Comparison of ENCODE assay signal across 15 cellular contexts in the genomic region with DNA sequence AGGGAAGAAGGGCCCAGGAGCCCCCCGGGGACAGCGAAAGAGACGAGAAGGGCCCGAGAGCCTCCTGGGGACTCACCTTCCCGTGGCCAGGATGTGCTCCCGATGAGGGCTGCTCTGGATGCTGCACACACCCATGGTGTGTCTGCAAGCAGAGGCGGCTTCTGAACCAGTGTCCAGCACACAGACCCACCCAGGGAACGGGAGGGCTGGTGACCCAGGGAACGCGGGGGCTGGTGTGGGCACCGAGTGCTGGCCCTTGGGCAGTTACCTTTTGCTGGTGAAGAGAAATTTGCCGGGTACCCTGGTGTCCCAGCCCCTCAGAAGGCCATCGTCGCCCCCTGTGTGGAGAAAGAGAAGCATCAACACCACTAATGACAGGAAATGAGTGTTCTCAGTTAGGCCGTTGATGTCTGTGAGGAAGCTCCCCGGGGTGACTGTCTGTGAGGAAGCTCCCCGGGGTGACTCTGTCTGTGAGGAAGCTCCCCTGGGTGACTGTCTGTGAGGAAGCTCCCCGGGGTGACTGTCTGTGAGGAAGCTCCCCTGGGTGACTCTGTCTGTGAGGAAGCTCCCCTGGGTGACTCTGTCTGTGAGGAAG. TPM values are rescaled to one million over a fixed set of nuclear protein-coding genes. Genes with fewer than 3 reads are reported as not detected.
DNase-seq lines count a peak whose midpoint lies in the region; ATAC-seq and TF ChIP-seq lines count a peak whose summit lies in the region.
"Had no signal": no experiment of that assay in that cellular context is flagged by ENCODE, and none has a peak within 500 bp of the region (broad histone marks: within the 10 kb centered on the region; RNA-seq: fewer than 3 reads in every experiment).

No MANE protein-coding gene starts in this region.

- TF ChIP-seq POLR2A in GM18505 (IDR thresholded peaks at IDR 0.05; ENCODE audit: borderline replicate concordance, extremely low read depth, insufficient read depth, insufficient read length) = no peak

- intact Hi-C loops in activated CD8-positive, alpha-beta T cell treated with anti-CD3 and anti-CD28 coated beads for 36 hours (cut with micrococcal nuclease) = no loop called here
- intact Hi-C loops in CD14-positive monocyte (cut with micrococcal nuclease) = no loop called here
- intact Hi-C loops in activated T-helper 1 cell treated with anti-CD3 and anti-CD28 coated beads, Interleukin-12 subunit alpha, Interleukin-12 subunit beta, Interleukin-2, Interleukin-4 antibody, amounts not matched to agents 30 ng/mL and 10 ng/mL and 1 ng/mL, durations not matched to agents 14 hours and 24 hours and 36 hours (cut with micrococcal nuclease) = no loop called here

- no peak for TF ChIP-seq CTCF in activated CD8-positive, alpha-beta T cell treated with anti-CD3 and anti-CD28 coated beads for 36 hours (IDR thresholded peaks at IDR 0.05)
- no peak for TF ChIP-seq CTCF in CD14-positive monocyte (IDR thresholded peaks at IDR 0.05)
- TF ChIP-seq CTCF in neutrophil (IDR thresholded peaks at IDR 0.05) = no peak

- H3K36me3 ChIP-seq in neutrophil = peaks cover 23% of the 10 kb centered on the region

- no peaks in the 10 kb centered on the region for H3K27me3 Mint-ChIP-seq in activated CD8-positive, alpha-beta T cell treated with anti-CD3 and anti-CD28 coated beads, Interleukin-2, amount 10 ng/mL, durations not matched to agents 7 days and 5 days (ENCODE audit: low read depth)
- H3K27me3 Mint-ChIP-seq in activated CD8-positive, alpha-beta T cell treated with anti-CD3 and anti-CD28 coated beads for 36 hours = no peaks in the 10 kb centered on the region
- peaks cover 0 to 15% (median 2%) of the 10 kb centered on the region in 3 donors for H3K27me3 Mint-ChIP-seq in CD14-positive monocyte (ENCODE audit: low read depth in 3 of 3)
- no peaks in the 10 kb centered on the region for H3K27me3 Mint-ChIP-seq in activated T-helper 1 cell treated with anti-CD3 and anti-CD28 coated beads, Interleukin-12 subunit alpha, Interleukin-12 subunit beta, Interleukin-2, Interleukin-4 antibody, amounts not matched to agents 30 ng/mL and 10 ng/mL and 1 ng/mL, durations not matched to agents 14 hours and 24 hours and 36 hours (ENCODE audit: insufficient read depth)
- H3K27me3 Mint-ChIP-seq: CD8-positive, alpha-beta memory T cell had no signal

- H3K27ac Mint-ChIP-seq in activated CD8-positive, alpha-beta T cell treated with anti-CD3 and anti-CD28 coated beads, Interleukin-2, amount 10 ng/mL, durations not matched to agents 7 days and 5 days = peak overlapping the region; percentile 7
- no peak overlapping the region for H3K27ac Mint-ChIP-seq in activated CD8-positive, alpha-beta T cell treated with anti-CD3 and anti-CD28 coated beads for 36 hours
- H3K27ac Mint-ChIP-seq in CD14-positive monocyte = peak overlapping the region in 4 of 7 donors; percentile 28 to 81 (median 39)
- H3K27ac Mint-ChIP-seq in activated T-helper 1 cell treated with anti-CD3 and anti-CD28 coated beads, Interleukin-12 subunit alpha, Interleukin-12 subunit beta, Interleukin-2, Interleukin-4 antibody, amounts not matched to agents 30 ng/mL and 10 ng/mL and 1 ng/mL, durations not matched to agents 14 hours and 24 hours and 36 hours = peak overlapping the region; percentile 29

- H3K4me1 ChIP-seq in neutrophil (ENCODE audit: control insufficient read depth in 1 of 2, insufficient read depth in 1 of 2, low read depth in 1 of 2, low read length in 1 of 2) = no peaks in the 10 kb centered on the region
- H3K4me1 ChIP-seq: SJSA1 had no signal

- no peaks in the 10 kb centered on the region for H3K27me3 ChIP-seq in neutrophil
- H3K27me3 ChIP-seq: SJSA1 had no signal

- no peak overlapping the region for H3K4me3 Mint-ChIP-seq in activated CD8-positive, alpha-beta T cell treated with anti-CD3 and anti-CD28 coated beads, Interleukin-2, amount 10 ng/mL, durations not matched to agents 7 days and 5 days
- H3K4me3 Mint-ChIP-seq in activated CD8-positive, alpha-beta T cell treated with anti-CD3 and anti-CD28 coated beads for 36 hours = no peak overlapping the region
- no peak overlapping the region for H3K4me3 Mint-ChIP-seq in CD14-positive monocyte
- H3K4me3 Mint-ChIP-seq in activated T-helper 1 cell treated with anti-CD3 and anti-CD28 coated beads, Interleukin-12 subunit alpha, Interleukin-12 subunit beta, Interleukin-2, Interleukin-4 antibody, amounts not matched to agents 30 ng/mL and 10 ng/mL and 1 ng/mL, durations not matched to agents 14 hours and 24 hours and 36 hours = no peak overlapping the region
- H3K4me3 Mint-ChIP-seq: CD8-positive, alpha-beta memory T cell had no signal

- H3K4me3 ChIP-seq in neutrophil (ENCODE audit: low read depth in 1 of 2, low read length in 1 of 2) = no peak overlapping the region
- H3K4me3 ChIP-seq: SJSA1 had no signal

- H3K9me3 ChIP-seq in neutrophil = no peaks in the 10 kb centered on the region
- H3K9me3 ChIP-seq: SJSA1 had no signal

- H3K27ac ChIP-seq in neutrophil = peak overlapping the region; percentile 59
- H3K27ac ChIP-seq: SJSA1 had no signal

- POLR2A ChIA-PET in activated CD8-positive, alpha-beta T cell treated with anti-CD3 and anti-CD28 coated beads, Interleukin-2, amount 10 ng/mL, durations not matched to agents 7 days and 5 days (lab: Charles Lee) = interaction anchor here (0.6 kb wide), 1 partner anchor 438 kb away, joined by 3 read pairs; no protein-coding TSS in a partner anchor
- POLR2A ChIA-PET in activated CD8-positive, alpha-beta T cell treated with anti-CD3 and anti-CD28 coated beads for 36 hours (lab: Charles Lee) = no interaction called here

- CTCF ChIA-PET in activated CD8-positive, alpha-beta T cell treated with anti-CD3 and anti-CD28 coated beads, Interleukin-2, amount 10 ng/mL, durations not matched to agents 7 days and 5 days (lab: Charles Lee) = no interaction called here
- CTCF ChIA-PET in activated CD8-positive, alpha-beta T cell treated with anti-CD3 and anti-CD28 coated beads for 36 hours (lab: Charles Lee) = no interaction called here

- H3K4me1 Mint-ChIP-seq in activated CD8-positive, alpha-beta T cell treated with anti-CD3 and anti-CD28 coated beads, Interleukin-2, amount 10 ng/mL, durations not matched to agents 7 days and 5 days (ENCODE audit: low read depth) = peaks cover 13% of the 10 kb centered on the region
- peaks cover 3% of the 10 kb centered on the region for H3K4me1 Mint-ChIP-seq in activated CD8-positive, alpha-beta T cell treated with anti-CD3 and anti-CD28 coated beads for 36 hours (ENCODE audit: low read depth)
- H3K4me1 Mint-ChIP-seq in CD14-positive monocyte = no peaks in the 10 kb centered on the region
- no peaks in the 10 kb centered on the region for H3K4me1 Mint-ChIP-seq in activated T-helper 1 cell treated with anti-CD3 and anti-CD28 coated beads, Interleukin-12 subunit alpha, Interleukin-12 subunit beta, Interleukin-2, Interleukin-4 antibody, amounts not matched to agents 30 ng/mL and 10 ng/mL and 1 ng/mL, durations not matched to agents 14 hours and 24 hours and 36 hours (ENCODE audit: low read depth)

- no peak for DNase-seq in activated CD8-positive, alpha-beta T cell treated with anti-CD3 and anti-CD28 coated beads, Interleukin-2, amount 10 ng/mL, durations not matched to agents 7 days and 5 days
- DNase-seq in activated CD8-positive, alpha-beta T cell treated with anti-CD3 and anti-CD28 coated beads for 36 hours = no peak
- DNase-seq in CD14-positive monocyte (ENCODE audit: low spot score) = no peak
- DNase-seq in activated T-helper 1 cell treated with anti-CD3 and anti-CD28 coated beads, Interleukin-12 subunit alpha, Interleukin-12 subunit beta, Interleukin-2, Interleukin-4 antibody, amounts not matched to agents 30 ng/mL and 10 ng/mL and 1 ng/mL, durations not matched to agents 14 hours and 24 hours and 36 hours (ENCODE audit: low spot score) = no peak
- no peak for DNase-seq in COLO668 (lab: John Stamatoyannopoulos, UW; ENCODE audit: unreplicated experiment)
- no peak for DNase-seq in NCI-H2171 treated with DMSO at 0.1 percent for 48 hours (lab: John Stamatoyannopoulos, UW)
- DNase-seq: 8988T; CD8-positive, alpha-beta memory T cell; NCI-H1105 treated with DMSO at 0.1 percent for 48 hours; NCI-H187; NCI-H226; NCI-H524 had no signal

- no peak for ATAC-seq in activated CD8-positive, alpha-beta T cell treated with anti-CD3 and anti-CD28 coated beads, Interleukin-2, amount 10 ng/mL, durations not matched to agents 7 days and 5 days
- ATAC-seq in activated CD8-positive, alpha-beta T cell treated with anti-CD3 and anti-CD28 coated beads for 36 hours = no peak
- ATAC-seq in GM18505 (IDR thresholded peaks at IDR 0.05; ENCODE audit: unreplicated experiment) = no peak

- H3K9me3 Mint-ChIP-seq in activated CD8-positive, alpha-beta T cell treated with anti-CD3 and anti-CD28 coated beads, Interleukin-2, amount 10 ng/mL, durations not matched to agents 7 days and 5 days (ENCODE audit: insufficient read depth) = no peaks in the 10 kb centered on the region
- no peaks in the 10 kb centered on the region for H3K9me3 Mint-ChIP-seq in activated CD8-positive, alpha-beta T cell treated with anti-CD3 and anti-CD28 coated beads for 36 hours
- peaks cover 9 to 20% (median 15%) of the 10 kb centered on the region in 7 donors for H3K9me3 Mint-ChIP-seq in CD14-positive monocyte
- no peaks in the 10 kb centered on the region for H3K9me3 Mint-ChIP-seq in activated T-helper 1 cell treated with anti-CD3 and anti-CD28 coated beads, Interleukin-12 subunit alpha, Interleukin-12 subunit beta, Interleukin-2, Interleukin-4 antibody, amounts not matched to agents 30 ng/mL and 10 ng/mL and 1 ng/mL, durations not matched to agents 14 hours and 24 hours and 36 hours
- H3K9me3 Mint-ChIP-seq: CD8-positive, alpha-beta memory T cell had no signal

- peaks cover 27% of the 10 kb centered on the region for H3K36me3 Mint-ChIP-seq in activated CD8-positive, alpha-beta T cell treated with anti-CD3 and anti-CD28 coated beads, Interleukin-2, amount 10 ng/mL, durations not matched to agents 7 days and 5 days (ENCODE audit: low read depth)
- H3K36me3 Mint-ChIP-seq in activated CD8-positive, alpha-beta T cell treated with anti-CD3 and anti-CD28 coated beads for 36 hours (ENCODE audit: low read depth) = peaks cover 21% of the 10 kb centered on the region
- H3K36me3 Mint-ChIP-seq in CD14-positive monocyte = peaks cover 35 to 53% of the 10 kb centered on the region in 2 donors
- peaks cover 16% of the 10 kb centered on the region for H3K36me3 Mint-ChIP-seq in activated T-helper 1 cell treated with anti-CD3 and anti-CD28 coated beads, Interleukin-12 subunit alpha, Interleukin-12 subunit beta, Interleukin-2, Interleukin-4 antibody, amounts not matched to agents 30 ng/mL and 10 ng/mL and 1 ng/mL, durations not matched to agents 14 hours and 24 hours and 36 hours (ENCODE audit: low read depth)

RNA-seq across cellular contexts. Expression of gene MRPL41, which starts 13.2 kb away (rescaled TPM):
- total RNA-seq in activated CD8-positive, alpha-beta T cell treated with anti-CD3 and anti-CD28 coated beads, Interleukin-2, amount 10 ng/mL, durations not matched to agents 7 days and 5 days = 10 to 100 TPM; 51.4 to 55.5 TPM
- 10 to 100 TPM; 42.8 to 43.9 TPM for total RNA-seq in activated CD8-positive, alpha-beta T cell treated with anti-CD3 and anti-CD28 coated beads for 36 hours
- 10 to 100 TPM; 33.2 to 49.4 TPM for polyA plus RNA-seq in CD14-positive monocyte
- total RNA-seq in activated T-helper 1 cell treated with anti-CD3 and anti-CD28 coated beads, Interleukin-12 subunit alpha, Interleukin-12 subunit beta, Interleukin-2, Interleukin-4 antibody, amounts not matched to agents 30 ng/mL and 10 ng/mL and 1 ng/mL, durations not matched to agents 14 hours and 24 hours and 36 hours = 53.8 and 56.0 TPM in 2 replicates

RNA-seq across cellular contexts. Expression of gene DPH7, which starts 13.8 kb away (rescaled TPM):
- 10 to 100 TPM; 36.8 to 37.1 TPM for total RNA-seq in activated CD8-positive, alpha-beta T cell treated with anti-CD3 and anti-CD28 coated beads, Interleukin-2, amount 10 ng/mL, durations not matched to agents 7 days and 5 days
- 10 to 100 TPM; 33.7 to 35.0 TPM for total RNA-seq in activated CD8-positive, alpha-beta T cell treated with anti-CD3 and anti-CD28 coated beads for 36 hours
- polyA plus RNA-seq in CD14-positive monocyte = 10 to 100 TPM; 13.1 to 14.2 TPM
- 50.3 and 52.1 TPM in 2 replicates for total RNA-seq in activated T-helper 1 cell treated with anti-CD3 and anti-CD28 coated beads, Interleukin-12 subunit alpha, Interleukin-12 subunit beta, Interleukin-2, Interleukin-4 antibody, amounts not matched to agents 30 ng/mL and 10 ng/mL and 1 ng/mL, durations not matched to agents 14 hours and 24 hours and 36 hours

RNA-seq across cellular contexts. Expression of gene PNPLA7, which starts 14.7 kb away (rescaled TPM):
- 1 to 10 TPM; 3.4 to 3.7 TPM for total RNA-seq in activated CD8-positive, alpha-beta T cell treated with anti-CD3 and anti-CD28 coated beads, Interleukin-2, amount 10 ng/mL, durations not matched to agents 7 days and 5 days
- total RNA-seq in activated CD8-positive, alpha-beta T cell treated with anti-CD3 and anti-CD28 coated beads for 36 hours = 1 to 10 TPM; 4.8 to 5.0 TPM
- polyA plus RNA-seq in CD14-positive monocyte = under 1 TPM; 0.10 to 0.14 TPM
- 0.71 and 1.2 TPM in 2 replicates for total RNA-seq in activated T-helper 1 cell treated with anti-CD3 and anti-CD28 coated beads, Interleukin-12 subunit alpha, Interleukin-12 subunit beta, Interleukin-2, Interleukin-4 antibody, amounts not matched to agents 30 ng/mL and 10 ng/mL and 1 ng/mL, durations not matched to agents 14 hours and 24 hours and 36 hours

RNA-seq across cellular contexts. Expression of gene ZMYND19, which starts 25.4 kb away (rescaled TPM):
- 10 to 100 TPM; 35.4 to 38.3 TPM for total RNA-seq in activated CD8-positive, alpha-beta T cell treated with anti-CD3 and anti-CD28 coated beads, Interleukin-2, amount 10 ng/mL, durations not matched to agents 7 days and 5 days
- 10 to 100 TPM; 45.9 to 46.5 TPM for total RNA-seq in activated CD8-positive, alpha-beta T cell treated with anti-CD3 and anti-CD28 coated beads for 36 hours
- polyA plus RNA-seq in CD14-positive monocyte = 1 to 10 TPM; 1.9 to 4.5 TPM
- 88.2 and 94.9 TPM in 2 replicates for total RNA-seq in activated T-helper 1 cell treated with anti-CD3 and anti-CD28 coated beads, Interleukin-12 subunit alpha, Interleukin-12 subunit beta, Interleukin-2, Interleukin-4 antibody, amounts not matched to agents 30 ng/mL and 10 ng/mL and 1 ng/mL, durations not matched to agents 14 hours and 24 hours and 36 hours

RNA-seq across cellular contexts. Expression of gene ARRDC1, which starts 40.6 kb away (rescaled TPM):
- 10 to 100 TPM; 42.3 to 45.1 TPM for total RNA-seq in activated CD8-positive, alpha-beta T cell treated with anti-CD3 and anti-CD28 coated beads, Interleukin-2, amount 10 ng/mL, durations not matched to agents 7 days and 5 days
- total RNA-seq in activated CD8-positive, alpha-beta T cell treated with anti-CD3 and anti-CD28 coated beads for 36 hours = 10 to 100 TPM; 29.0 TPM
- polyA plus RNA-seq in CD14-positive monocyte = 10 to 100 TPM; 83.2 to 87.6 TPM
- 65.7 and 70.3 TPM in 2 replicates for total RNA-seq in activated T-helper 1 cell treated with anti-CD3 and anti-CD28 coated beads, Interleukin-12 subunit alpha, Interleukin-12 subunit beta, Interleukin-2, Interleukin-4 antibody, amounts not matched to agents 30 ng/mL and 10 ng/mL and 1 ng/mL, durations not matched to agents 14 hours and 24 hours and 36 hours
